In genomic region chr14:77026930-77027537, GRCh38 we compare ENCODE assay signal across 8 cellular contexts. TPM values are rescaled to one million over a fixed set of nuclear protein-coding genes. Genes with fewer than 3 reads are reported as not detected.
DNase-seq lines count a peak whose midpoint lies in the region; ATAC-seq, FAIRE-seq and TF ChIP-seq lines count a peak whose summit lies in the region.
"Had no signal": no experiment of that assay in that cellular context is flagged by ENCODE, and none has a peak within 500 bp of the region (broad histone marks: within the 10 kb centered on the region; RNA-seq: fewer than 3 reads in every experiment).

No MANE protein-coding gene starts in this region.

- DNase-seq in GM12891 (ENCODE audit: insufficient read length, low spot score) (peak; percentile 62), SK-MEL-5 (ENCODE audit: low read depth, low spot score) (peak; percentile 39), hepatic stellate cell (ENCODE audit: low spot score) (peak; percentile 52), NCI-H187 treated with DMSO at 0.1 percent for 48 hours (lab: John Stamatoyannopoulos, UW) (no peak)

- peaks cover 6 to 11% (median 6%) of the 10 kb centered on the region in 3 donors for H3K36me3 ChIP-seq in skeletal muscle tissue (ENCODE audit: control insufficient read depth in 3 of 3, insufficient read depth in 3 of 3, low read length in 3 of 3)

- in situ Hi-C loops in SK-MEL-5 (cut with HindIII; ENCODE audit: low pct_unique_long_range_greater_than_20kb, low sequenced_read_pairs) = no loop called here

- no peaks in the 10 kb centered on the region for H3K27me3 ChIP-seq in skeletal muscle tissue (ENCODE audit: control insufficient read depth in 3 of 3, insufficient read depth in 3 of 3, low read length in 3 of 3)

- peaks cover 64 to 68% (median 65%) of the 10 kb centered on the region in 3 donors for H3K4me1 ChIP-seq in skeletal muscle tissue (ENCODE audit: control insufficient read depth in 3 of 3, insufficient read depth in 3 of 3, low read length in 3 of 3)

- ATAC-seq in HG02870 (IDR thresholded peaks at IDR 0.05; ENCODE audit: unreplicated experiment) = peak; percentile 7

- H3K27ac ChIP-seq in angular gyrus (ENCODE audit: low read depth, low read length) (peak overlapping the region; percentile 96), skeletal muscle tissue (ENCODE audit: low read depth, low read length) (peak overlapping the region; percentile 99)

- H3K4me3 ChIP-seq in skeletal muscle tissue (ENCODE audit: low read length in 3 of 3) = peak overlapping the region; percentile 77 to 90 (median 82)

- FAIRE-seq in GM12891 (lab: Jason Lieb, UNC) = no peak
- FAIRE-seq: colon had no signal

- H3K9ac ChIP-seq in skeletal muscle tissue (ENCODE audit: low read depth in 1 of 3, low read length in 3 of 3) = peak overlapping the region; percentile 94 to 99 (median 97)

- H3K9me3 ChIP-seq in skeletal muscle tissue (ENCODE audit: control insufficient read depth in 3 of 3, low read length in 3 of 3) = no peaks in the 10 kb centered on the region

- TF ChIP-seq POLR2A in GM12891 (IDR thresholded peaks at IDR 0.05; ENCODE audit: low read depth, low read length) = no peak

TF ChIP-seq in GM12891, 5 proteins besides CTCF, POLR2A, EP300 and RAD21:
- TF ChIP-seq POU2F2 (IDR thresholded peaks at IDR 0.05; ENCODE audit: low read depth, low read length) (no peak), PAX5 (IDR thresholded peaks at IDR 0.05; ENCODE audit: insufficient read depth, low read length, severe bottlenecking) (no peak), SPI1 (IDR thresholded peaks at IDR 0.05; ENCODE audit: low read depth, low read length) (no peak), POLR2AphosphoS5 (IDR thresholded peaks at IDR 0.05; ENCODE audit: low read depth, low read length) (no peak), TAF1 (IDR thresholded peaks at IDR 0.05; ENCODE audit: low read depth, low read length) (no peak)

RNA-seq across cellular contexts. Expression of gene IRF2BPL, which starts 1.5 kb away (rescaled TPM):
- 22.0 TPM for polyA plus RNA-seq in GM12891 (2012; ENCODE audit: low read depth, missing spikeins)
- total RNA-seq in SK-MEL-5 (2014; rRNA removed; shearing (Covaris generic)) = 27.2 and 28.7 TPM in 2 replicates
- polyA plus RNA-seq in SK-MEL-5 (2015; cell fraction: cytosol; rRNA removed) = 52.2 and 59.2 TPM in 2 replicates
- polyA plus RNA-seq in SK-MEL-5 (2015; cell fraction: nucleus; rRNA removed) = 9.7 and 12.2 TPM in 2 replicates
- total RNA-seq in skeletal muscle tissue = 20.9 TPM
